ENCODE assay signal across 1 cellular context in the genomic region with DNA sequence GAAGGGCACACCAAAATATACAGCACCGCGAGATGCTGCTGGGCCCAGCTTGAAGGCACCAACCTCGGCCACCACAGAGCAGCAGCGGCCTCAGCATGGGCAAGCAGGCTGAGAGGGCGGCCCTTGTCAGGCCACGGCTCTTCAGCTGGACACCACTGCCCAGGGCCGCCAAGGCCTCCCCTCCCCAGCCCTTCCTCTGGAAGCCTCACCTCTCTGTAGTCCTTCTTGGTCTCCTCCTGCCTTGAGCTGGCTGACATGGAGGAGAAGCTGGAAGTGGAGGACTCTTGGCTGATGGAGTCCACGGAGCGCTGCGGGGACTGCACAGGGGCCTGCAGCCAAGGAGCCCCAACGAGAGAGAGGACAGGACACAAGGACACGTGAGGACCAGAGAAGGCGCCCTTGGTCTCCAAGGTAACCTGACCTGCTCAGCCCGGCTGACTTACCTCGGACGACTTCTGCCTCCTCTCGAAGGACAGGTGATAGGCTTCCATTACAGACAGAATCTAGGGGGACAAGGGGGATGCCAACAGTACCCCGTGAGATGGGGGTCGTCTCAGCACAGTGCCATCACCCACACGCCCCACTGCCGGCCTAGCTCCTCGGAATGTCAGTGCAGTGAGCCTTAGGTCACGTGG.
TF ChIP-seq lines count a peak whose summit lies in the region.

No MANE protein-coding gene starts in this region.

TF ChIP-seq in WTC11, 78 proteins besides CTCF, POLR2A, EP300 and RAD21 (continued from another document):
- TF ChIP-seq, protein P1, sequence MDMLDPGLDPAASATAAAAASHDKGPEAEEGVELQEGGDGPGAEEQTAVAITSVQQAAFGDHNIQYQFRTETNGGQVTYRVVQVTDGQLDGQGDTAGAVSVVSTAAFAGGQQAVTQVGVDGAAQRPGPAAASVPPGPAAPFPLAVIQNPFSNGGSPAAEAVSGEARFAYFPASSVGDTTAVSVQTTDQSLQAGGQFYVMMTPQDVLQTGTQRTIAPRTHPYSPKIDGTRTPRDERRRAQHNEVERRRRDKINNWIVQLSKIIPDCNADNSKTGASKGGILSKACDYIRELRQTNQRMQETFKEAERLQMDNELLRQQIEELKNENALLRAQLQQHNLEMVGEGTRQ (CRISPR knock-in tag; IDR thresholded peaks at IDR 0.05) = no peak
- TF ChIP-seq GABPB1 (CRISPR knock-in tag; IDR thresholded peaks at IDR 0.05) (no peak), ZNF219 (CRISPR knock-in tag; IDR thresholded peaks at IDR 0.05; ENCODE audit: borderline replicate concordance) (no peak), GTF2I (CRISPR knock-in tag; conservative IDR thresholded peaks at IDR 0.05) (no peak), NR2C2 (CRISPR knock-in tag; IDR thresholded peaks at IDR 0.05) (no peak)
- TF ChIP-seq, protein P2, sequence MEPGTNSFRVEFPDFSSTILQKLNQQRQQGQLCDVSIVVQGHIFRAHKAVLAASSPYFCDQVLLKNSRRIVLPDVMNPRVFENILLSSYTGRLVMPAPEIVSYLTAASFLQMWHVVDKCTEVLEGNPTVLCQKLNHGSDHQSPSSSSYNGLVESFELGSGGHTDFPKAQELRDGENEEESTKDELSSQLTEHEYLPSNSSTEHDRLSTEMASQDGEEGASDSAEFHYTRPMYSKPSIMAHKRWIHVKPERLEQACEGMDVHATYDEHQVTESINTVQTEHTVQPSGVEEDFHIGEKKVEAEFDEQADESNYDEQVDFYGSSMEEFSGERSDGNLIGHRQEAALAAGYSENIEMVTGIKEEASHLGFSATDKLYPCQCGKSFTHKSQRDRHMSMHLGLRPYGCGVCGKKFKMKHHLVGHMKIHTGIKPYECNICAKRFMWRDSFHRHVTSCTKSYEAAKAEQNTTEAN (CRISPR knock-in tag; IDR thresholded peaks at IDR 0.05) = no peak
- TF ChIP-seq, protein P3, sequence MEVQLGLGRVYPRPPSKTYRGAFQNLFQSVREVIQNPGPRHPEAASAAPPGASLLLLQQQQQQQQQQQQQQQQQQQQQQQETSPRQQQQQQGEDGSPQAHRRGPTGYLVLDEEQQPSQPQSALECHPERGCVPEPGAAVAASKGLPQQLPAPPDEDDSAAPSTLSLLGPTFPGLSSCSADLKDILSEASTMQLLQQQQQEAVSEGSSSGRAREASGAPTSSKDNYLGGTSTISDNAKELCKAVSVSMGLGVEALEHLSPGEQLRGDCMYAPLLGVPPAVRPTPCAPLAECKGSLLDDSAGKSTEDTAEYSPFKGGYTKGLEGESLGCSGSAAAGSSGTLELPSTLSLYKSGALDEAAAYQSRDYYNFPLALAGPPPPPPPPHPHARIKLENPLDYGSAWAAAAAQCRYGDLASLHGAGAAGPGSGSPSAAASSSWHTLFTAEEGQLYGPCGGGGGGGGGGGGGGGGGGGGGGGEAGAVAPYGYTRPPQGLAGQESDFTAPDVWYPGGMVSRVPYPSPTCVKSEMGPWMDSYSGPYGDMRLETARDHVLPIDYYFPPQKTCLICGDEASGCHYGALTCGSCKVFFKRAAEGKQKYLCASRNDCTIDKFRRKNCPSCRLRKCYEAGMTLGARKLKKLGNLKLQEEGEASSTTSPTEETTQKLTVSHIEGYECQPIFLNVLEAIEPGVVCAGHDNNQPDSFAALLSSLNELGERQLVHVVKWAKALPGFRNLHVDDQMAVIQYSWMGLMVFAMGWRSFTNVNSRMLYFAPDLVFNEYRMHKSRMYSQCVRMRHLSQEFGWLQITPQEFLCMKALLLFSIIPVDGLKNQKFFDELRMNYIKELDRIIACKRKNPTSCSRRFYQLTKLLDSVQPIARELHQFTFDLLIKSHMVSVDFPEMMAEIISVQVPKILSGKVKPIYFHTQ (CRISPR knock-in tag; IDR thresholded peaks at IDR 0.05) = no peak
